ENCODE assay signal across 1 cellular context in the genomic region with DNA sequence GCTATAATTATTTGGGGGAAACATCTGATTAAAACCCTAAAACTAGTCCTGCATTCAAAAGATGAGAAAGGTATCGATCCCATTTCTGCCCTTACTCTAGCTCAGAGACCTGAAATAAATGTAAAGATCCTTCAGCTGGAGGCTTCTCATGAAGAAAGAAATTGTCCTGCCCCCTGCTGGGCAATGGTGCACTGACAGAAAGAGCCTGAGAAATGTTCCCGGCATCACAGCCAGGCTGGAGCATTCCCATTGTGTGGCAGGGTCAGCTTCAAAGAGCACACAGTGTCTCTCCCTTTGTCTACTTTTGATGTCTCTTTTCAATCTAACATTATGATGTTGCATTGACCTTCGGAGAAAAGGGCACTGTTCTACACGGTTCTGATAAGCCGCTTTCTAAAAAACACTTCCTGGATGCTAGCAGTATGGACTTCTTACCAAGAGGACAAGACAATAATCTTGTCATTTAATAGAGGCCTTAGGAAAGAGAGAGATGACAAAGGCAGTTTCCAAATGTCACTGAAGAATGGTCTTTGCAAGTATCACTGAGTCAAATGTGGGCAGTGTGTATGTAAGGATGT.
TF ChIP-seq lines count a peak whose summit lies in the region.

No MANE protein-coding gene starts in this region.

TF ChIP-seq in H1, 55 proteins besides CTCF, POLR2A, EP300 and RAD21 (continued from another document):
- TF ChIP-seq, protein P1, sequence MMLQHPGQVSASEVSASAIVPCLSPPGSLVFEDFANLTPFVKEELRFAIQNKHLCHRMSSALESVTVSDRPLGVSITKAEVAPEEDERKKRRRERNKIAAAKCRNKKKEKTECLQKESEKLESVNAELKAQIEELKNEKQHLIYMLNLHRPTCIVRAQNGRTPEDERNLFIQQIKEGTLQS (IDR thresholded peaks at IDR 0.05; ENCODE audit: insufficient read depth, low read depth, low read length): no peak
- TF ChIP-seq HDAC6 (IDR thresholded peaks at IDR 0.05; ENCODE audit: low read depth, low read length): no peak
- TF ChIP-seq TCF12 (IDR thresholded peaks at IDR 0.05; ENCODE audit: low read depth, low read length): no peak
- no peak for TF ChIP-seq TAF7 (optimal IDR thresholded peaks at IDR 0.05; ENCODE audit: borderline replicate concordance, low read depth, low read length)
